18 cellular contexts compared by ENCODE assay signal in the genomic region with DNA sequence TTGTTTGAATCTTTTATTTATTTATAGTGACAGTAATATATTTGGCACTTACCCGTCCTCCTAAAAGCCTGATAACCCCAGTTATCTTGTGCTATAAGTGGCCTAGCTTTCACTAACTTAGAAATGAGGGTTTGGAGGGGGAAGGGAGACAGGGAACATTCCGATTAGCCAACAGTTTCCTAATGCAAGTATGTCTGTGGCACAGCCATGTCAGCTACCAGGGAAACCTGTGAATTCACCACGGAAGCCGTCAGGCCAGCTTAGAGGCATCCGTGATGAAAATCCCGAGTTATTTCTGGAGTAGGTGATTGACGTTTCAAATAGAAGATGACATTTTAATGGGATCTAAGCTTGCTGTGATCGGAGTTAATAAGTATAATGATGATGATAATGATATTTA. TPM values are rescaled to one million over a fixed set of nuclear protein-coding genes. Genes with fewer than 3 reads are reported as not detected.
A peak's percentile ranks its signal among the peaks of the same experiment; 100 is the strongest.
DNase-seq lines count a peak whose midpoint lies in the region; ATAC-seq, FAIRE-seq and TF ChIP-seq lines count a peak whose summit lies in the region.
"Had no signal": no experiment of that assay in that cellular context is flagged by ENCODE, and none has a peak within 500 bp of the region (broad histone marks: within the 10 kb centered on the region; RNA-seq: fewer than 3 reads in every experiment).

No MANE protein-coding gene starts in this region.

- H2BK5ac ChIP-seq in mesenchymal stem cell (ENCODE audit: low read depth, low read length, poor library complexity, severe bottlenecking): no peak overlapping the region

- H2AFZ ChIP-seq in endothelial cell of umbilical vein (ENCODE audit: low read depth, low read length) (no peak overlapping the region), mesenchymal stem cell (ENCODE audit: low read depth, low read length) (no peak overlapping the region)

- no peak for ATAC-seq in Panc1
- ATAC-seq: activated naive CD4-positive, alpha-beta T cell treated with anti-CD3 and anti-CD28 coated beads, Interleukin-2, amount 50 U/mL, for 72 hours; natural killer cell treated with Interleukin-12 subunit alpha and Interleukin-12 subunit beta and Interleukin-15 and Interleukin-18, amount 100 ng/mL, for 72 hours; stimulated activated naive CD8-positive, alpha-beta T cell treated with anti-CD3 and anti-CD28 coated beads, Interleukin-15, amount 100 ng/mL, for 72 hours had no signal

- H3K79me1 ChIP-seq in mesenchymal stem cell (replicated peaks; ENCODE audit: low read length, poor library complexity, severe bottlenecking): peaks cover 11% of the 10 kb centered on the region

- H2AK5ac ChIP-seq in mesenchymal stem cell (ENCODE audit: low read length, severe bottlenecking): no peak overlapping the region

- H3K4me3 ChIP-seq in Panc1 (ENCODE audit: low read depth in 2 of 2, low read length in 2 of 2) (no peak overlapping the region), endothelial cell of umbilical vein (replicated peaks in 1 of 3; ENCODE audit: insufficient read depth in 1 of 3, low read depth in 1 of 3, low read length in 3 of 3) (no peak overlapping the region), mesenchymal stem cell (ENCODE audit: insufficient read depth in 1 of 2, low read depth in 1 of 2, low read length in 2 of 2) (no peak overlapping the region), WERI-Rb-1 (ENCODE audit: low read depth, low read length) (no peak overlapping the region), HAP-1 (no peak overlapping the region)

- BruUV-seq in Panc1 (replicated peaks; lab: Mats Ljungman, UMichigan) (no TSS peak), endothelial cell of umbilical vein (replicated peaks; lab: Mats Ljungman, UMichigan) (no TSS peak)

- H3K27me3 ChIP-seq in Panc1 (ENCODE audit: control insufficient read depth, insufficient read depth, low read length) (no peaks in the 10 kb centered on the region), endothelial cell of umbilical vein (ENCODE audit: control insufficient read depth in 2 of 2, insufficient read depth in 2 of 2, low read length in 2 of 2) (no peaks in the 10 kb centered on the region), mesenchymal stem cell (ENCODE audit: control insufficient read depth in 1 of 2, insufficient read depth in 1 of 2, low read length in 2 of 2) (no peaks in the 10 kb centered on the region), WERI-Rb-1 (ENCODE audit: insufficient read depth, low read depth, severe bottlenecking) (no peaks in the 10 kb centered on the region), HAP-1 (ENCODE audit: low read depth) (no peaks in the 10 kb centered on the region)

- no peak overlapping the region for H2BK12ac ChIP-seq in mesenchymal stem cell (ENCODE audit: low read length in 2 of 2)

- H3K79me2 ChIP-seq in endothelial cell of umbilical vein (ENCODE audit: control insufficient read depth, insufficient read depth, low read length): peaks cover 14% of the 10 kb centered on the region

- H3K14ac ChIP-seq in mesenchymal stem cell (ENCODE audit: low read length in 2 of 2): no peak overlapping the region

- H2BK15ac ChIP-seq in mesenchymal stem cell (ENCODE audit: low read depth, poor library complexity, severe bottlenecking): no peak overlapping the region

- H3K9ac ChIP-seq in endothelial cell of umbilical vein (replicated peaks; ENCODE audit: extremely low read depth, insufficient read depth, low read length) (no peak overlapping the region), mesenchymal stem cell (ENCODE audit: low read length) (peak overlapping the region; percentile 55)

- WGBS in mesenchymal stem cell: 55% methylated on average over 5 of the region's 8 CpGs

- CTCF ChIA-PET in Panc1 (lab: Charles Lee): no interaction called here
- CTCF ChIA-PET in endothelial cell of umbilical vein (lab: Charles Lee): interaction anchor here (0.6 to 2.3 kb wide), 6 partner anchors 8 to 261 kb away, joined by 3 to 10 read pairs (median 4); no protein-coding TSS in a partner anchor

- H4K20me1 ChIP-seq in endothelial cell of umbilical vein (replicated peaks; ENCODE audit: control insufficient read depth, extremely low read depth, insufficient read depth, low read length): no peaks in the 10 kb centered on the region

- H3K9me1 ChIP-seq in endothelial cell of umbilical vein (replicated peaks; ENCODE audit: control insufficient read depth, extremely low read depth, insufficient read depth, low read length): no peaks in the 10 kb centered on the region

- H3K4me2 ChIP-seq in endothelial cell of umbilical vein (ENCODE audit: insufficient read depth, low read length): no peak overlapping the region
- no peak overlapping the region for H3K4me2 ChIP-seq in mesenchymal stem cell (ENCODE audit: low read length, poor library complexity, severe bottlenecking)

- no peak overlapping the region for H4K8ac ChIP-seq in mesenchymal stem cell (ENCODE audit: low read length)

- H4K91ac ChIP-seq in mesenchymal stem cell (ENCODE audit: low read length): no peak overlapping the region

- H3K4me1 ChIP-seq in Panc1 (ENCODE audit: control insufficient read depth, insufficient read depth, low read length): peaks cover 43% of the 10 kb centered on the region
- peaks cover 78% of the 10 kb centered on the region for H3K4me1 ChIP-seq in endothelial cell of umbilical vein (ENCODE audit: control insufficient read depth, extremely low read depth, insufficient read depth, low read length)
- H3K4me1 ChIP-seq in mesenchymal stem cell (ENCODE audit: control insufficient read depth, insufficient read depth, low read depth, low read length): peaks cover 9% of the 10 kb centered on the region
- no peaks in the 10 kb centered on the region for H3K4me1 ChIP-seq in HAP-1

- DNase-seq in COR-L47 (lab: John Stamatoyannopoulos, UW): peak; percentile 57
- DNase-seq in Panc1 (ENCODE audit: low read depth, low spot score): no peak
- DNase-seq in endothelial cell of umbilical vein (ENCODE audit: low read depth, low spot score): no peak
- peak; percentile 55 for DNase-seq in mesenchymal stem cell
- DNase-seq in WERI-Rb-1: no peak
- no peak for DNase-seq in HAP-1 (ENCODE audit: low spot score in 2 of 2)
- DNase-seq in stimulated activated naive CD4-positive, alpha-beta T cell treated with Interleukin-2 at 50 U/mL for 16 hours (lab: John Stamatoyannopoulos, UW): no peak
- no peak for DNase-seq in NOMO-1 (lab: John Stamatoyannopoulos, UW; ENCODE audit: unreplicated experiment in 2 of 2)
- DNase-seq: hippocampal formation; NCI-H187; NCI-H226; NK-92 treated with Interleukin-12 subunit alpha and Interleukin-12 subunit beta, amount 100 ng/mL, for 24 hours; stimulated activated CD4-positive, alpha-beta T cell treated with anti-CD3 and anti-CD28 coated beads, Interleukin-4, amount 100 ng/mL, for 1 hour; stimulated activated naive CD8-positive, alpha-beta T cell treated with anti-CD3 and anti-CD28 coated beads, Interleukin-15, amount 100 ng/mL, for 72 hours had no signal

- H3K18ac ChIP-seq in mesenchymal stem cell (ENCODE audit: low read depth in 1 of 2, low read length in 2 of 2): no peak overlapping the region

- no peak for TF ChIP-seq POLR2A in endothelial cell of umbilical vein (IDR thresholded peaks at IDR 0.05; ENCODE audit: low read depth, low read length)

- peaks cover 6% of the 10 kb centered on the region for H3K36me3 ChIP-seq in Panc1 (ENCODE audit: control insufficient read depth, insufficient read depth, low read length)
- H3K36me3 ChIP-seq in endothelial cell of umbilical vein (ENCODE audit: control insufficient read depth in 2 of 2, extremely low read depth in 1 of 2, insufficient read depth in 2 of 2, low read length in 2 of 2): no peaks in the 10 kb centered on the region
- no peaks in the 10 kb centered on the region for H3K36me3 ChIP-seq in mesenchymal stem cell (ENCODE audit: control insufficient read depth in 1 of 2, insufficient read depth in 2 of 2, low read depth in 1 of 2, low read length in 2 of 2)
- no peaks in the 10 kb centered on the region for H3K36me3 ChIP-seq in WERI-Rb-1
- H3K36me3 ChIP-seq in HAP-1 (replicated peaks): no peaks in the 10 kb centered on the region

- FAIRE-seq in endothelial cell of umbilical vein (lab: Jason Lieb, UNC): no peak
- FAIRE-seq: keratinocyte had no signal

- dilution Hi-C loops in endothelial cell of umbilical vein (cut with MboI; ENCODE audit: extremely low pct_ligation_motif_present, low sequenced_read_pairs): loop anchor here (25.0 kb wide), 1 partner anchor 372 kb away; no protein-coding TSS in a partner anchor

- H2BK120ac ChIP-seq in mesenchymal stem cell (ENCODE audit: low read depth, low read length): no peak overlapping the region

- no peak overlapping the region for H3K4ac ChIP-seq in mesenchymal stem cell (ENCODE audit: low read depth in 1 of 2, low read length in 2 of 2)

- H3K9me3 ChIP-seq in Panc1 (ENCODE audit: control insufficient read depth, insufficient read depth, low read depth, low read length) (peaks cover 4% of the 10 kb centered on the region; the same call in 1 of the 2 replicates), endothelial cell of umbilical vein (replicated peaks; ENCODE audit: control insufficient read depth, insufficient read depth, low read length) (no peaks in the 10 kb centered on the region), mesenchymal stem cell (ENCODE audit: control insufficient read depth, low read length) (no peaks in the 10 kb centered on the region), WERI-Rb-1 (ENCODE audit: severe bottlenecking) (no peaks in the 10 kb centered on the region), HAP-1 (no peaks in the 10 kb centered on the region)

- TF ChIP-seq CTCF in Panc1 (IDR thresholded peaks at IDR 0.05): no peak
- no peak for TF ChIP-seq CTCF in endothelial cell of umbilical vein (IDR thresholded peaks at IDR 0.05; ENCODE audit: extremely low read depth in 1 of 2, insufficient read depth in 1 of 2, low read depth in 1 of 2, low read length in 2 of 2)
- TF ChIP-seq CTCF in WERI-Rb-1 (IDR thresholded peaks at IDR 0.05; ENCODE audit: low read depth, low read length): no peak

- H3K27ac ChIP-seq in Panc1 (ENCODE audit: low read length) (peak overlapping the region; percentile 85), endothelial cell of umbilical vein (ENCODE audit: insufficient read depth, low read depth, low read length) (peak overlapping the region; percentile 93), mesenchymal stem cell (ENCODE audit: low read length, poor library complexity, severe bottlenecking) (no peak overlapping the region), WERI-Rb-1 (no peak overlapping the region)
- H3K27ac ChIP-seq: HL-60 had no signal

- H3K23ac ChIP-seq in mesenchymal stem cell (ENCODE audit: low read length in 2 of 2): no peak overlapping the region

- in situ Hi-C loops in Panc1 (cut with HindIII; ENCODE audit: low pct_unique_long_range_greater_than_20kb, low sequenced_read_pairs): loop anchor here (25.0 kb wide), 1 partner anchor 372 kb away; no protein-coding TSS in a partner anchor
- in situ Hi-C loops in HAP-1 (cut with MboI; ENCODE audit: low sequenced_read_pairs): loop anchor here (25.0 kb wide), 1 partner anchor 697 kb away; no protein-coding TSS in a partner anchor

- intact Hi-C loops in Panc1 (cut with micrococcal nuclease; ENCODE audit: unreplicated experiment): no loop called here
- intact Hi-C loops in endothelial cell of umbilical vein (cut with micrococcal nuclease): no loop called here

- POLR2A ChIA-PET in Panc1 (lab: Charles Lee) (interaction anchor here (0.6 to 1.3 kb wide), 2 partner anchors 39 to 377 kb away, joined by 3 read pairs; a partner anchor contains a TSS), endothelial cell of umbilical vein (lab: Charles Lee) (no interaction called here)

RNA-seq across cellular contexts. Expression of a gene that starts 39.4 kb away (rescaled TPM):
- 69.9 TPM for total RNA-seq in Panc1 (2021; ENCODE audit: unreplicated experiment)
- polyA plus RNA-seq in Panc1 (2012; ENCODE audit: insufficient read length): 32.8 TPM
- total RNA-seq in endothelial cell of umbilical vein: 74.5 and 78.6 TPM in 2 replicates
- 16.1 and 21.5 TPM in 2 replicates for polyA plus RNA-seq in endothelial cell of umbilical vein
- 19.8 and 20.6 TPM in 2 replicates for polyA plus RNA-seq in endothelial cell of umbilical vein (2011; cell fraction: cytosol; rRNA removed)
- polyA plus RNA-seq in endothelial cell of umbilical vein (2011; cell fraction: nucleus; rRNA removed): 20.5 and 20.7 TPM in 2 replicates
- 34.1 and 55.5 TPM in 2 replicates for polyA plus RNA-seq in endothelial cell of umbilical vein (2012)
- 34.3 and 40.4 TPM in 2 replicates for polyA minus RNA-seq in endothelial cell of umbilical vein
- polyA minus RNA-seq in endothelial cell of umbilical vein (2011; cell fraction: cytosol; rRNA and poly(A)+ RNA removed): 9.3 TPM
- polyA minus RNA-seq in endothelial cell of umbilical vein (2011; cell fraction: nucleus; rRNA and poly(A)+ RNA removed): 62.3 and 75.3 TPM in 2 replicates
- polyA plus RNA-seq in mesenchymal stem cell (2013, experiment 1 of 2): 21.7 TPM
- 22.6 TPM for polyA plus RNA-seq in mesenchymal stem cell (2013, experiment 2 of 2)

RNA-seq across cellular contexts. Expression of a gene that starts 56.3 kb away (rescaled TPM):
- total RNA-seq in Panc1 (2021; ENCODE audit: unreplicated experiment) (51.6 TPM), endothelial cell of umbilical vein (26.7 and 29.1 TPM in 2 replicates)
- polyA plus RNA-seq in Panc1 (2012; ENCODE audit: insufficient read length): 44.0 TPM
- 22.7 and 23.1 TPM in 2 replicates for polyA plus RNA-seq in endothelial cell of umbilical vein
- polyA plus RNA-seq in endothelial cell of umbilical vein (2011; cell fraction: cytosol; rRNA removed): 16.6 and 24.4 TPM in 2 replicates
- 36.8 and 37.9 TPM in 2 replicates for polyA plus RNA-seq in endothelial cell of umbilical vein (2011; cell fraction: nucleus; rRNA removed)
- polyA plus RNA-seq in endothelial cell of umbilical vein (2012): 24.0 and 26.5 TPM in 2 replicates
- polyA minus RNA-seq in endothelial cell of umbilical vein: 14.5 and 16.4 TPM in 2 replicates
- 9.8 TPM for polyA minus RNA-seq in endothelial cell of umbilical vein (2011; cell fraction: cytosol; rRNA and poly(A)+ RNA removed)
- 25.7 and 39.7 TPM in 2 replicates for polyA minus RNA-seq in endothelial cell of umbilical vein (2011; cell fraction: nucleus; rRNA and poly(A)+ RNA removed)
- 25.2 TPM for polyA plus RNA-seq in mesenchymal stem cell (2013, experiment 1 of 2)
- polyA plus RNA-seq in mesenchymal stem cell (2013, experiment 2 of 2): 25.7 TPM

Comparison
In these comparisons a context has a peak if more than half of its experiments do, and no peak if none do; other contexts are left out.
1. DNase-seq: peak in COR-L47 (single experiment) and mesenchymal stem cell (single experiment); none in Panc1 (single experiment), endothelial cell of umbilical vein (single experiment), WERI-Rb-1 (single experiment), HAP-1 (0 of 2), stimulated activated naive CD4-positive, alpha-beta T cell treated with Interleukin-2 at 50 U/mL for 16 hours (single experiment) and NOMO-1 (0 of 2).
2. H3K27ac ChIP-seq: peak in Panc1 (single experiment) and endothelial cell of umbilical vein (single experiment); none in mesenchymal stem cell (single experiment) and WERI-Rb-1 (single experiment).